8 cellular contexts compared by ENCODE assay signal in the genomic region with DNA sequence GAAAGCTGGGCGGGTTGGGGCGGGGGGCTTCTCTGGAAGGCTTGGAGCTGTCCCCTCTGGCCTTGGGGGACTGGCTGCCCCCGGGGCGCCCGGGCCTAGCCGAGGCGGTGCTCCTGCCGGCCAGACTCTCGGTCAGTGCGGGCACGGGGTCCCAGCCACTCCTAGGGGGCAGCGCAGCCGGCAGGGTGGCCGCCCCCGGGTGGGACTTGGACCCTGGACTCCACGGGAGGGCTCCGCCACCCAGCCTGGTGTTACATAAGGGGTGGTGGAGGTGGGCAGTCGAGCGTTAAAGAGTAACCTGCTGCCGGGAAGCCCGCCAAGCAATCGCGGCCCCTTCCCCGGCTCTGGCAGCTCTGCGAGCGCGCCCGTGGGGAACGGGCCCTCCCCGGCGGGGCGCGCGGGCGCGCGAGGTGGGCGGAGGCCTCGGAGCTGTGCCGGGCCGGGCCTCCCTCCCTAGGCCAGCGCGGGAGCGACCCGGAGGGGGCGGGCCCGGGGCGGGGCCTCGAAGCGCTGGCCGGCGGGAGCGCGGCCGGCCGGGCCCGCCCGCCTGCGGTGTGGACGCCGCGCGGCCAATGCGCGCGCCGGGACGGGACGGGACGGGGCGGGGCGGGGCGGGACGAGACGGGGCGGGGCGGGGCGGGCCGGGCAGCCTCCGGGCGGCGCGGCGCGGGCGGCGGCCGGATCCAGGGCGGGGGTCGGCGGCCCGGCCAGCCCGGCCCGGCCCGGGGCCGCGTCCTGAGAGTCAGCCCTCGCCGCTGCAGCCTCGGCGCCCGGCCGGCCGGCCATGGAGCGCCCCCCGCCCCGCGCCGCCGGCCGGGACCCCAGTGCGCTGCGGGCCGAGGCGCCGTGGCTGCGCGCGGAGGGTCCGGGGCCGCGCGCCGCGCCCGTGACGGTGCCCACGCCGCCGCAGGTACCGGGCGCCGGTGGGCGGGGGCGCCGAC. TPM values are rescaled to one million over a fixed set of nuclear protein-coding genes. Genes with fewer than 3 reads are reported as not detected.
DNase-seq lines count a peak whose midpoint lies in the region; ATAC-seq and TF ChIP-seq lines count a peak whose summit lies in the region.

A gene with protein sequence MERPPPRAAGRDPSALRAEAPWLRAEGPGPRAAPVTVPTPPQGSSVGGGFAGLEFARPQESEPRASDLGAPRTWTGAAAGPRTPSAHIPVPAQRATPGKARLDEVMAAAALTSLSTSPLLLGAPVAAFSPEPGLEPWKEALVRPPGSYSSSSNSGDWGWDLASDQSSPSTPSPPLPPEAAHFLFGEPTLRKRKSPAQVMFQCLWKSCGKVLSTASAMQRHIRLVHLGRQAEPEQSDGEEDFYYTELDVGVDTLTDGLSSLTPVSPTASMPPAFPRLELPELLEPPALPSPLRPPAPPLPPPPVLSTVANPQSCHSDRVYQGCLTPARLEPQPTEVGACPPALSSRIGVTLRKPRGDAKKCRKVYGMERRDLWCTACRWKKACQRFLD (plus strand): TSS at position 648 of the 941 bp plus-strand sequence. CDS start 137 bp downstream, at position 785.

- no peaks in the 10 kb centered on the region for H3F3A ChIP-seq in PC-3 (ENCODE audit: low read length, unreplicated experiment)

- H3K4me3 ChIP-seq in PC-3 (ENCODE audit: low read length) (peak within 1 kb of the TSS; percentile 84), mucosa of stomach (ENCODE audit: low read length) (peak within 1 kb of the TSS; percentile 50), suprapubic skin (peak within 1 kb of the TSS; percentile 74)

- H3K4me2 ChIP-seq in PC-3 (ENCODE audit: low read length): peak within 1 kb of the TSS; percentile 88

- peak within 1 kb of the TSS; percentile 37 for H3K4me3 Mint-ChIP-seq in activated T-helper 17 cell treated with anti-CD3 and anti-CD28 coated beads, Interleukin-2, amount 50 U/mL, for 72 hours

- H3K9me3 ChIP-seq in PC-3 (ENCODE audit: low read length) (no peaks in the 10 kb centered on the region), mucosa of stomach (ENCODE audit: control insufficient read depth, low read length) (no peaks in the 10 kb centered on the region), suprapubic skin (no peaks in the 10 kb centered on the region)

- peak within 1 kb of the TSS; percentile 64 for H3K27ac ChIP-seq in PC-3 (ENCODE audit: low read length)
- H3K27ac ChIP-seq in suprapubic skin: peak within 1 kb of the TSS; percentile 89

- TF ChIP-seq EP300 in suprapubic skin (IDR thresholded peaks at IDR 0.05): no peak

- DNase-seq in AML-193 (lab: John Stamatoyannopoulos, UW): peak; percentile 38 to 49
- DNase-seq in PC-3: peak; percentile 85
- DNase-seq in fibroblast of gingiva (ENCODE audit: low read depth): peak; percentile 74
- DNase-seq in suprapubic skin (ENCODE audit: low spot score in 2 of 2): peak in 1 of 2 donors; percentile 81

- peaks cover 22% of the 10 kb centered on the region for H3K36me3 ChIP-seq in PC-3 (ENCODE audit: low read depth, low read length)
- no peaks in the 10 kb centered on the region for H3K36me3 ChIP-seq in mucosa of stomach (ENCODE audit: control insufficient read depth, insufficient read depth, low read length)
- H3K36me3 ChIP-seq in suprapubic skin: peaks cover 39% of the 10 kb centered on the region

- no peaks in the 10 kb centered on the region for H3K27me3 ChIP-seq in PC-3 (ENCODE audit: low read length)
- no peaks in the 10 kb centered on the region for H3K27me3 ChIP-seq in mucosa of stomach (ENCODE audit: control insufficient read depth, insufficient read depth, low read length)
- no peaks in the 10 kb centered on the region for H3K27me3 ChIP-seq in suprapubic skin

- WGBS in suprapubic skin: 0% methylated on average over 14 of the region's 136 CpGs

- H3K9ac ChIP-seq in PC-3 (ENCODE audit: low read length) (peak within 1 kb of the TSS; percentile 83), mucosa of stomach (ENCODE audit: low read length) (peak within 1 kb of the TSS; percentile 59)

- H4K20me1 ChIP-seq in PC-3 (ENCODE audit: low read length): no peaks in the 10 kb centered on the region

- POLR2A ChIA-PET in PC-3 (lab: Charles Lee; ENCODE audit: unreplicated experiment): interaction anchor here (0.6 kb wide), 1 partner anchor 97 kb away, joined by 3 read pairs; no protein-coding TSS in a partner anchor

- no peak for TF ChIP-seq POLR2A in suprapubic skin (IDR thresholded peaks at IDR 0.05)

- BruUV-seq in PC-3 (replicated peaks; lab: Mats Ljungman, UMichigan): no TSS peak

- H2AFZ ChIP-seq in PC-3 (ENCODE audit: low read length): peak within 1 kb of the TSS; percentile 79

- CTCF ChIA-PET in PC-3 (lab: Charles Lee): no interaction called here

- H3K36me3 Mint-ChIP-seq in activated T-helper 17 cell treated with anti-CD3 and anti-CD28 coated beads, Interleukin-2, amount 50 U/mL, for 72 hours (ENCODE audit: low read depth): peaks cover 6% of the 10 kb centered on the region

- peaks cover 13% of the 10 kb centered on the region for H3K79me2 ChIP-seq in PC-3 (ENCODE audit: low read length)

- H3K27me3 Mint-ChIP-seq in activated T-helper 17 cell treated with anti-CD3 and anti-CD28 coated beads, Interleukin-2, amount 50 U/mL, for 72 hours: no peaks in the 10 kb centered on the region

- TF ChIP-seq CTCF in PC-3 (conservative IDR thresholded peaks at IDR 0.05; ENCODE audit: low read depth, low read length) (no peak), suprapubic skin (IDR thresholded peaks at IDR 0.05) (no peak)

- H3K9me2 ChIP-seq in PC-3 (replicated peaks; ENCODE audit: low read length): no peaks in the 10 kb centered on the region

- H3K4me1 ChIP-seq in PC-3 (ENCODE audit: insufficient read depth, low read length) (peaks cover 12% of the 10 kb centered on the region), mucosa of stomach (ENCODE audit: control insufficient read depth, insufficient read depth, low read length) (peaks cover 47% of the 10 kb centered on the region), suprapubic skin (peaks cover 55% of the 10 kb centered on the region)

- peak; percentile 44 for ATAC-seq in GM18909 (IDR thresholded peaks at IDR 0.05; ENCODE audit: poor library complexity, unreplicated experiment)
- peak; percentile 49 for ATAC-seq in HG03442 (IDR thresholded peaks at IDR 0.05; ENCODE audit: unreplicated experiment)
- ATAC-seq in PC-3: peak; percentile 60
- ATAC-seq in activated T-helper 17 cell treated with anti-CD3 and anti-CD28 coated beads, Interleukin-2, amount 50 U/mL, for 72 hours (replicated peaks): peak; percentile 78

- H3K9me3 Mint-ChIP-seq in activated T-helper 17 cell treated with anti-CD3 and anti-CD28 coated beads, Interleukin-2, amount 50 U/mL, for 72 hours: no peaks in the 10 kb centered on the region

- H3K27ac Mint-ChIP-seq in activated T-helper 17 cell treated with anti-CD3 and anti-CD28 coated beads, Interleukin-2, amount 50 U/mL, for 72 hours: no peak within 1 kb of the TSS

- intact Hi-C loops in PC-3 (cut with micrococcal nuclease): loop anchor here (2.0 kb wide), 1 partner anchor 33 kb away; the partner anchor contains the start of gene ARFRP1

- peaks cover 5% of the 10 kb centered on the region for H3K4me1 Mint-ChIP-seq in activated T-helper 17 cell treated with anti-CD3 and anti-CD28 coated beads, Interleukin-2, amount 50 U/mL, for 72 hours

RNA-seq across cellular contexts. Expression of the gene that starts here (rescaled TPM):
- total RNA-seq in PC-3 (2014; rRNA removed): 116 TPM in 2 replicates
- 10 to 100 TPM; 30.5 to 35.1 TPM for total RNA-seq in activated T-helper 17 cell treated with anti-CD3 and anti-CD28 coated beads, Interleukin-2, amount 50 U/mL, for 72 hours
- total RNA-seq in suprapubic skin: 100 to 1,000 TPM in 3 of 4 donors, 10 to 100 TPM in 1; 96.9 to 118 (median 107) TPM
